ENCODE assay signal across 1 cellular context in genomic region chr3:159786489-159787181, GRCh38.
TF ChIP-seq lines count a peak whose summit lies in the region.

No MANE protein-coding gene starts in this region.

TF ChIP-seq in H1, 55 proteins besides CTCF, POLR2A, EP300 and RAD21:
- TF ChIP-seq KDM5A (IDR thresholded peaks at IDR 0.05; ENCODE audit: low read length) (no peak), ZNF274 (IDR thresholded peaks at IDR 0.05; ENCODE audit: borderline replicate concordance, extremely low read depth, low read length) (no peak), PHF8 (conservative IDR thresholded peaks at IDR 0.05; ENCODE audit: low read depth, low read length) (no peak), CREB1 (IDR thresholded peaks at IDR 0.05) (no peak), SAP30 (IDR thresholded peaks at IDR 0.05; ENCODE audit: insufficient read depth, insufficient replicate concordance, low read length) (no peak), GTF2F1 (IDR thresholded peaks at IDR 0.05; ENCODE audit: borderline replicate concordance, low read depth, low read length) (no peak)
TF ChIP-seq in H1: peak in this region for 0.
